In genomic region chr2:181240844-181241243, GRCh38 we compare ENCODE assay signal across 17 cellular contexts.
"Had no signal": no experiment of that assay in that cellular context is flagged by ENCODE, and none has a peak within 500 bp of the region (broad histone marks: within the 10 kb centered on the region; RNA-seq: fewer than 3 reads in every experiment).

No MANE protein-coding gene starts in this region.

- H3K9me3 ChIP-seq: colonic mucosa, esophagus squamous epithelium, left ventricle myocardium inferior, pancreas, sigmoid colon, spleen, thoracic aorta had no signal

- H3K9me3 Mint-ChIP-seq: brain had no signal

- H3K27ac Mint-ChIP-seq: activated naive CD8-positive, alpha-beta T cell treated with anti-CD3 and anti-CD28 coated beads, Interleukin-2, amount 10 ng/mL, durations not matched to agents 7 days and 5 days had no signal

- H3K27me3 Mint-ChIP-seq: activated naive CD8-positive, alpha-beta T cell treated with anti-CD3 and anti-CD28 coated beads, Interleukin-2, amount 10 ng/mL, durations not matched to agents 7 days and 5 days; naive B cell had no signal

- H3K4me3 ChIP-seq: colonic mucosa, esophagus squamous epithelium, left ventricle myocardium inferior, pancreas, sigmoid colon, spleen, thoracic aorta had no signal

- H3K27ac ChIP-seq: colonic mucosa, esophagus squamous epithelium, left ventricle myocardium inferior, pancreas, sigmoid colon, spleen, thoracic aorta, WERI-Rb-1 had no signal

- ATAC-seq: pancreas had no signal

- H3K4me1 ChIP-seq: colonic mucosa, esophagus squamous epithelium, left ventricle myocardium inferior, pancreas, sigmoid colon, spleen had no signal

- H3K27me3 ChIP-seq: colonic mucosa, esophagus squamous epithelium, pancreas, sigmoid colon, spleen had no signal

- H3K36me3 ChIP-seq: colonic mucosa, esophagus squamous epithelium, left ventricle myocardium inferior, pancreas, sigmoid colon, spleen, thoracic aorta, WERI-Rb-1 had no signal

- H3K36me3 Mint-ChIP-seq: brain had no signal

- H3K4me3 Mint-ChIP-seq: activated naive CD8-positive, alpha-beta T cell treated with anti-CD3 and anti-CD28 coated beads, Interleukin-2, amount 10 ng/mL, durations not matched to agents 7 days and 5 days; brain; naive B cell had no signal

- DNase-seq: activated CD4-positive, alpha-beta T cell treated with anti-CD3 and anti-CD28 coated beads, Interleukin-2, amount 50 U/mL, for 48 hours; activated naive CD4-positive, alpha-beta T cell; activated naive CD8-positive, alpha-beta T cell treated with anti-CD3 and anti-CD28 coated beads, Interleukin-2, amount 10 ng/mL, durations not matched to agents 7 days and 5 days; central memory CD4-positive, alpha-beta T cell; colonic mucosa; effector CD8-positive, alpha-beta T cell; esophagus squamous epithelium; hippocampal formation; kidney; left ventricle myocardium inferior; naive B cell; pancreas; sigmoid colon; spleen; WERI-Rb-1 had no signal
